1 cellular context compared by ENCODE assay signal in genomic region chr16:2468142-2468724, GRCh38.
TF ChIP-seq lines count a peak whose summit lies in the region.

No MANE protein-coding gene starts in this region.

TF ChIP-seq in HEK293, 187 proteins besides CTCF, POLR2A, EP300 and RAD21 (continued from another document):
- TF ChIP-seq, protein P1, sequence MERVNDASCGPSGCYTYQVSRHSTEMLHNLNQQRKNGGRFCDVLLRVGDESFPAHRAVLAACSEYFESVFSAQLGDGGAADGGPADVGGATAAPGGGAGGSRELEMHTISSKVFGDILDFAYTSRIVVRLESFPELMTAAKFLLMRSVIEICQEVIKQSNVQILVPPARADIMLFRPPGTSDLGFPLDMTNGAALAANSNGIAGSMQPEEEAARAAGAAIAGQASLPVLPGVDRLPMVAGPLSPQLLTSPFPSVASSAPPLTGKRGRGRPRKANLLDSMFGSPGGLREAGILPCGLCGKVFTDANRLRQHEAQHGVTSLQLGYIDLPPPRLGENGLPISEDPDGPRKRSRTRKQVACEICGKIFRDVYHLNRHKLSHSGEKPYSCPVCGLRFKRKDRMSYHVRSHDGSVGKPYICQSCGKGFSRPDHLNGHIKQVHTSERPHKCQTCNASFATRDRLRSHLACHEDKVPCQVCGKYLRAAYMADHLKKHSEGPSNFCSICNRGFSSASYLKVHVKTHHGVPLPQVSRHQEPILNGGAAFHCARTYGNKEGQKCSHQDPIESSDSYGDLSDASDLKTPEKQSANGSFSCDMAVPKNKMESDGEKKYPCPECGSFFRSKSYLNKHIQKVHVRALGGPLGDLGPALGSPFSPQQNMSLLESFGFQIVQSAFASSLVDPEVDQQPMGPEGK (tag by site-specific recombination; IDR thresholded peaks at IDR 0.05): 0 out of 2 replicates have a peak, but pooled peaks have one; percentile 28
- TF ChIP-seq ZNF530 (tag by site-specific recombination; IDR thresholded peaks at IDR 0.05; ENCODE audit: low read depth) (no peak), KLF8 (tag by site-specific recombination; IDR thresholded peaks at IDR 0.05) (peak; percentile 68; the same call in 1 of the 2 replicates), ZNF391 (tag by site-specific recombination; IDR thresholded peaks at IDR 0.05; ENCODE audit: borderline replicate concordance, low read depth) (peak; percentile 40; the same call in 1 of the 2 replicates), ZBTB49 (tag by site-specific recombination; IDR thresholded peaks at IDR 0.05; ENCODE audit: low read depth) (no peak), ZNF610 (tag by site-specific recombination; IDR thresholded peaks at IDR 0.05; ENCODE audit: borderline replicate concordance) (no peak), ZNF513 (tag by site-specific recombination; IDR thresholded peaks at IDR 0.05) (no peak; the same call in 1 of the 2 replicates), ZNF585B (tag by site-specific recombination; IDR thresholded peaks at IDR 0.05) (no peak), RBAK (tag by site-specific recombination; IDR thresholded peaks at IDR 0.05) (no peak), ZNF302 (tag by site-specific recombination; IDR thresholded peaks at IDR 0.05; ENCODE audit: low read depth) (no peak), OSR2 (tag by site-specific recombination; IDR thresholded peaks at IDR 0.05) (no peak), ZNF596 (tag by site-specific recombination; IDR thresholded peaks at IDR 0.05) (no peak), ZBTB20 (tag by site-specific recombination; IDR thresholded peaks at IDR 0.05) (peak; percentile 58), ZNF335 (tag by site-specific recombination; conservative IDR thresholded peaks at IDR 0.05) (no peak; the same call in 1 of the 2 replicates), MEIS1 (CRISPR knock-in tag; IDR thresholded peaks at IDR 0.05; ENCODE audit: borderline replicate concordance) (no peak), ZNF629 (tag by site-specific recombination; IDR thresholded peaks at IDR 0.05) (no peak), ZNF37A (tag by site-specific recombination; IDR thresholded peaks at IDR 0.05) (no peak), SCRT2 (tag by site-specific recombination; IDR thresholded peaks at IDR 0.05) (no peak), ZNF48 (tag by site-specific recombination; IDR thresholded peaks at IDR 0.05) (no peak), ZNF600 (tag by site-specific recombination; IDR thresholded peaks at IDR 0.05) (peak; percentile 53), ZNF239 (tag by site-specific recombination; IDR thresholded peaks at IDR 0.05) (0 out of 2 replicates have a peak, but pooled peaks have one; percentile 8), ZSCAN16 (tag by site-specific recombination; IDR thresholded peaks at IDR 0.05) (no peak), BCL11B (tag by site-specific recombination; IDR thresholded peaks at IDR 0.05; ENCODE audit: low read depth) (no peak; the same call in 1 of the 2 replicates), FEZF1 (tag by site-specific recombination; IDR thresholded peaks at IDR 0.05) (no peak), GLIS2 (tag by site-specific recombination; IDR thresholded peaks at IDR 0.05) (no peak), ZNF768 (tag by site-specific recombination; IDR thresholded peaks at IDR 0.05) (no peak), KLF1 (tag by site-specific recombination; IDR thresholded peaks at IDR 0.05) (peak; percentile 69), ZNF394 (tag by site-specific recombination; IDR thresholded peaks at IDR 0.05; ENCODE audit: borderline replicate concordance) (no peak), ZNF211 (tag by site-specific recombination; IDR thresholded peaks at IDR 0.05; ENCODE audit: low read depth) (no peak), ZBTB1 (tag by site-specific recombination; IDR thresholded peaks at IDR 0.05) (no peak), ZNF23 (tag by site-specific recombination; IDR thresholded peaks at IDR 0.05; ENCODE audit: borderline replicate concordance) (no peak), ZNF266 (tag by site-specific recombination; IDR thresholded peaks at IDR 0.05; ENCODE audit: low read depth) (no peak), ZNF132 (tag by site-specific recombination; IDR thresholded peaks at IDR 0.05; ENCODE audit: borderline replicate concordance) (no peak), ZNF350 (tag by site-specific recombination; IDR thresholded peaks at IDR 0.05) (no peak), ZNF510 (tag by site-specific recombination; IDR thresholded peaks at IDR 0.05; ENCODE audit: insufficient replicate concordance) (no peak), IKZF3 (tag by site-specific recombination; IDR thresholded peaks at IDR 0.05) (peak; percentile 9), YY1 (tag by site-specific recombination; IDR thresholded peaks at IDR 0.05) (no peak), KLF7 (tag by site-specific recombination; IDR thresholded peaks at IDR 0.05; ENCODE audit: borderline replicate concordance) (no peak), ZNF837 (tag by site-specific recombination; IDR thresholded peaks at IDR 0.05) (no peak), SP7 (tag by site-specific recombination; IDR thresholded peaks at IDR 0.05) (peak; percentile 8; the same call in 1 of the 2 replicates), GFI1B (tag by site-specific recombination; IDR thresholded peaks at IDR 0.05) (no peak)
- TF ChIP-seq, protein P2, sequence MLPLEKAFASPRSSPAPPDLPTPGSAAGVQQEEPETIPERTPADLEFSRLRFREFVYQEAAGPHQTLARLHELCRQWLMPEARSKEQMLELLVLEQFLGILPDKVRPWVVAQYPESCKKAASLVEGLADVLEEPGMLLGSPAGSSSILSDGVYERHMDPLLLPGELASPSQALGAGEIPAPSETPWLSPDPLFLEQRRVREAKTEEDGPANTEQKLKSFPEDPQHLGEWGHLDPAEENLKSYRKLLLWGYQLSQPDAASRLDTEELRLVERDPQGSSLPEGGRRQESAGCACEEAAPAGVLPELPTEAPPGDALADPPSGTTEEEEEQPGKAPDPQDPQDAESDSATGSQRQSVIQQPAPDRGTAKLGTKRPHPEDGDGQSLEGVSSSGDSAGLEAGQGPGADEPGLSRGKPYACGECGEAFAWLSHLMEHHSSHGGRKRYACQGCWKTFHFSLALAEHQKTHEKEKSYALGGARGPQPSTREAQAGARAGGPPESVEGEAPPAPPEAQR (tag by site-specific recombination; IDR thresholded peaks at IDR 0.05): no peak
- TF ChIP-seq, protein P3, sequence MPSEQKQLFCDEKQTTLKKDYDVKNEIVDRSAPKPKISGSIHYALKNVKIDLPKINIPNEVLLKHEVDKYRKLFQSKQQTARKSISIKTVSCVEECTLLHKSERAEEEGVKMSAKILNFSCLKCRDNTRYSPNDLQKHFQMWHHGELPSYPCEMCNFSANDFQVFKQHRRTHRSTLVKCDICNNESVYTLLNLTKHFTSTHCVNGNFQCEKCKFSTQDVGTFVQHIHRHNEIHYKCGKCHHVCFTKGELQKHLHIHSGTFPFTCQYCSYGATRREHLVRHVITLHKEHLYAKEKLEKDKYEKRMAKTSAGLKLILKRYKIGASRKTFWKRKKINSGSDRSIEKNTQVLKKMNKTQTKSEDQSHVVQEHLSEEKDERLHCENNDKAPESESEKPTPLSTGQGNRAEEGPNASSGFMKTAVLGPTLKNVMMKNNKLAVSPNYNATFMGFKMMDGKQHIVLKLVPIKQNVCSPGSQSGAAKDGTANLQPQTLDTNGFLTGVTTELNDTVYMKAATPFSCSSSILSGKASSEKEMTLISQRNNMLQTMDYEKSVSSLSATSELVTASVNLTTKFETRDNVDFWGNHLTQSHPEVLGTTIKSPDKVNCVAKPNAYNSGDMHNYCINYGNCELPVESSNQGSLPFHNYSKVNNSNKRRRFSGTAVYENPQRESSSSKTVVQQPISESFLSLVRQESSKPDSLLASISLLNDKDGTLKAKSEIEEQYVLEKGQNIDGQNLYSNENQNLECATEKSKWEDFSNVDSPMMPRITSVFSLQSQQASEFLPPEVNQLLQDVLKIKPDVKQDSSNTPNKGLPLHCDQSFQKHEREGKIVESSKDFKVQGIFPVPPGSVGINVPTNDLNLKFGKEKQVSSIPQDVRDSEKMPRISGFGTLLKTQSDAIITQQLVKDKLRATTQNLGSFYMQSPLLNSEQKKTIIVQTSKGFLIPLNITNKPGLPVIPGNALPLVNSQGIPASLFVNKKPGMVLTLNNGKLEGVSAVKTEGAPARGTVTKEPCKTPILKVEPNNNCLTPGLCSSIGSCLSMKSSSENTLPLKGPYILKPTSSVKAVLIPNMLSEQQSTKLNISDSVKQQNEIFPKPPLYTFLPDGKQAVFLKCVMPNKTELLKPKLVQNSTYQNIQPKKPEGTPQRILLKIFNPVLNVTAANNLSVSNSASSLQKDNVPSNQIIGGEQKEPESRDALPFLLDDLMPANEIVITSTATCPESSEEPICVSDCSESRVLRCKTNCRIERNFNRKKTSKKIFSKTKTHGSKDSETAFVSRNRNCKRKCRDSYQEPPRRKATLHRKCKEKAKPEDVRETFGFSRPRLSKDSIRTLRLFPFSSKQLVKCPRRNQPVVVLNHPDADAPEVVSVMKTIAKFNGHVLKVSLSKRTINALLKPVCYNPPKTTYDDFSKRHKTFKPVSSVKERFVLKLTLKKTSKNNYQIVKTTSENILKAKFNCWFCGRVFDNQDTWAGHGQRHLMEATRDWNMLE (tag by site-specific recombination; conservative IDR thresholded peaks at IDR 0.05; ENCODE audit: low read depth): no peak
- TF ChIP-seq, protein P4, sequence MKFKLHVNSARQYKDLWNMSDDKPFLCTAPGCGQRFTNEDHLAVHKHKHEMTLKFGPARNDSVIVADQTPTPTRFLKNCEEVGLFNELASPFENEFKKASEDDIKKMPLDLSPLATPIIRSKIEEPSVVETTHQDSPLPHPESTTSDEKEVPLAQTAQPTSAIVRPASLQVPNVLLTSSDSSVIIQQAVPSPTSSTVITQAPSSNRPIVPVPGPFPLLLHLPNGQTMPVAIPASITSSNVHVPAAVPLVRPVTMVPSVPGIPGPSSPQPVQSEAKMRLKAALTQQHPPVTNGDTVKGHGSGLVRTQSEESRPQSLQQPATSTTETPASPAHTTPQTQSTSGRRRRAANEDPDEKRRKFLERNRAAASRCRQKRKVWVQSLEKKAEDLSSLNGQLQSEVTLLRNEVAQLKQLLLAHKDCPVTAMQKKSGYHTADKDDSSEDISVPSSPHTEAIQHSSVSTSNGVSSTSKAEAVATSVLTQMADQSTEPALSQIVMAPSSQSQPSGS (tag by site-specific recombination; IDR thresholded peaks at IDR 0.05; ENCODE audit: low read depth): no peak
- TF ChIP-seq, protein P5, sequence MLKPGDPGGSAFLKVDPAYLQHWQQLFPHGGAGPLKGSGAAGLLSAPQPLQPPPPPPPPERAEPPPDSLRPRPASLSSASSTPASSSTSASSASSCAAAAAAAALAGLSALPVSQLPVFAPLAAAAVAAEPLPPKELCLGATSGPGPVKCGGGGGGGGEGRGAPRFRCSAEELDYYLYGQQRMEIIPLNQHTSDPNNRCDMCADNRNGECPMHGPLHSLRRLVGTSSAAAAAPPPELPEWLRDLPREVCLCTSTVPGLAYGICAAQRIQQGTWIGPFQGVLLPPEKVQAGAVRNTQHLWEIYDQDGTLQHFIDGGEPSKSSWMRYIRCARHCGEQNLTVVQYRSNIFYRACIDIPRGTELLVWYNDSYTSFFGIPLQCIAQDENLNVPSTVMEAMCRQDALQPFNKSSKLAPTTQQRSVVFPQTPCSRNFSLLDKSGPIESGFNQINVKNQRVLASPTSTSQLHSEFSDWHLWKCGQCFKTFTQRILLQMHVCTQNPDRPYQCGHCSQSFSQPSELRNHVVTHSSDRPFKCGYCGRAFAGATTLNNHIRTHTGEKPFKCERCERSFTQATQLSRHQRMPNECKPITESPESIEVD (tag by site-specific recombination; IDR thresholded peaks at IDR 0.05): no peak
- TF ChIP-seq, protein P6, sequence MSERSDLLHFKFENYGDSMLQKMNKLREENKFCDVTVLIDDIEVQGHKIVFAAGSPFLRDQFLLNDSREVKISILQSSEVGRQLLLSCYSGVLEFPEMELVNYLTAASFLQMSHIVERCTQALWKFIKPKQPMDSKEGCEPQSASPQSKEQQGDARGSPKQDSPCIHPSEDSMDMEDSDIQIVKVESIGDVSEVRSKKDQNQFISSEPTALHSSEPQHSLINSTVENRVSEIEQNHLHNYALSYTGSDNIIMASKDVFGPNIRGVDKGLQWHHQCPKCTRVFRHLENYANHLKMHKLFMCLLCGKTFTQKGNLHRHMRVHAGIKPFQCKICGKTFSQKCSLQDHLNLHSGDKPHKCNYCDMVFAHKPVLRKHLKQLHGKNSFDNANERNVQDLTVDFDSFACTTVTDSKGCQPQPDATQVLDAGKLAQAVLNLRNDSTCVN (tag by site-specific recombination; optimal IDR thresholded peaks at IDR 0.05): peak; percentile 81
- TF ChIP-seq, protein P7, sequence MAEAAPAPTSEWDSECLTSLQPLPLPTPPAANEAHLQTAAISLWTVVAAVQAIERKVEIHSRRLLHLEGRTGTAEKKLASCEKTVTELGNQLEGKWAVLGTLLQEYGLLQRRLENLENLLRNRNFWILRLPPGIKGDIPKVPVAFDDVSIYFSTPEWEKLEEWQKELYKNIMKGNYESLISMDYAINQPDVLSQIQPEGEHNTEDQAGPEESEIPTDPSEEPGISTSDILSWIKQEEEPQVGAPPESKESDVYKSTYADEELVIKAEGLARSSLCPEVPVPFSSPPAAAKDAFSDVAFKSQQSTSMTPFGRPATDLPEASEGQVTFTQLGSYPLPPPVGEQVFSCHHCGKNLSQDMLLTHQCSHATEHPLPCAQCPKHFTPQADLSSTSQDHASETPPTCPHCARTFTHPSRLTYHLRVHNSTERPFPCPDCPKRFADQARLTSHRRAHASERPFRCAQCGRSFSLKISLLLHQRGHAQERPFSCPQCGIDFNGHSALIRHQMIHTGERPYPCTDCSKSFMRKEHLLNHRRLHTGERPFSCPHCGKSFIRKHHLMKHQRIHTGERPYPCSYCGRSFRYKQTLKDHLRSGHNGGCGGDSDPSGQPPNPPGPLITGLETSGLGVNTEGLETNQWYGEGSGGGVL (tag by site-specific recombination; IDR thresholded peaks at IDR 0.05): peak; percentile 33; the same call in 1 of the 2 replicates
